ENCODE assay signal across 9 cellular contexts in the genomic region with DNA sequence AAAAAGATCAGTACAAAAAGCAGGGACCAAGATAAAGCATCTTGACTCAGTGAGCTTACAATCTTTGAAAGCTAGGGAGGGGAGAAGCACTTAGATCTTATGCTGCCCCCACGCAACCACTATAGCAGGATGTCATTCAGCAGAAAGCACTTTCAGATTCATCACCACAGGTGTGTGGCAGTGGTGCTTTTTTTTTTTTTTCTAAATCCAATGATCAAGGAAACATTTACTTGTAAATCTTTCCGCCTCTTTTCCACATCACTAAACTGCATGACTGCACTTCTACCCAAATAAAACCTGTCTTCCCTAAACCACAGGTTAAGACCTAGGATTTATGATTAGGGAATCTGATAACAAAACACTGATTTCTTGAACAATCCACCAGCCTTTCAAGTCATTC.
DNase-seq lines count a peak whose midpoint lies in the region; ATAC-seq and TF ChIP-seq lines count a peak whose summit lies in the region.
"Had no signal": no experiment of that assay in that cellular context is flagged by ENCODE, and none has a peak within 500 bp of the region (broad histone marks: within the 10 kb centered on the region; RNA-seq: fewer than 3 reads in every experiment).

No MANE protein-coding gene starts in this region.

- POLR2A ChIA-PET in HEK293T (lab: Yijun Ruan, JAX), result no interaction called here
- POLR2A ChIA-PET in naive thymus-derived CD8-positive, alpha-beta T cell (lab: Charles Lee), result interaction anchor here (0.7 kb wide), 1 partner anchor 40 kb away, joined by 4 read pairs; no protein-coding TSS in a partner anchor

- CTCF ChIA-PET in HEK293T (lab: Yijun Ruan, JAX), result no interaction called here

- no peaks in the 10 kb centered on the region for H3K9me3 Mint-ChIP-seq in naive thymus-derived CD8-positive, alpha-beta T cell

- ATAC-seq in naive thymus-derived CD8-positive, alpha-beta T cell, result peak; percentile 96 to 100
- ATAC-seq: heart left ventricle had no signal

- peaks cover 8 to 36% (median 27%) of the 10 kb centered on the region in 4 donors for H3K4me1 Mint-ChIP-seq in naive thymus-derived CD8-positive, alpha-beta T cell

- peak overlapping the region; percentile 31; the same call in 1 of the 2 replicates for H3K4me3 ChIP-seq in GM08714 (ENCODE audit: low read length)
- H3K4me3 ChIP-seq: heart left ventricle had no signal

- H3K4me3 Mint-ChIP-seq in naive thymus-derived CD8-positive, alpha-beta T cell, result no peak overlapping the region

- H3K36me3 Mint-ChIP-seq in naive thymus-derived CD8-positive, alpha-beta T cell, result no peaks in the 10 kb centered on the region

- DNase-seq in HEK293T (ENCODE audit: extremely low spot score) (no peak), DMS53 treated with DMSO at 0.1 percent for 48 hours (lab: John Stamatoyannopoulos, UW; ENCODE audit: unreplicated experiment) (no peak), KG1 (lab: John Stamatoyannopoulos, UW) (no peak), DMS153 (lab: John Stamatoyannopoulos, UW) (no peak), CD1c-positive myeloid dendritic cell (ENCODE audit: extremely low spot score) (no peak)
- peak; percentile 37 to 54 for DNase-seq in activated CD4-positive, alpha-beta T cell treated with anti-CD3 and anti-CD28 coated beads, Interleukin-2, amount 50 U/mL, for 48 hours
- peak in 9 of 10 donors; percentile 7 to 75 (median 43) for DNase-seq in naive thymus-derived CD8-positive, alpha-beta T cell
- DNase-seq: heart left ventricle had no signal

- no peaks in the 10 kb centered on the region for H3K27me3 Mint-ChIP-seq in naive thymus-derived CD8-positive, alpha-beta T cell

- H3K27ac Mint-ChIP-seq in naive thymus-derived CD8-positive, alpha-beta T cell, result peak overlapping the region in 8 of 10 donors; percentile 4 to 61 (median 54)

TF ChIP-seq in HEK293T, 16 proteins besides CTCF, POLR2A, EP300 and RAD21:
- 0 out of 2 replicates have a peak, but pooled peaks have one; percentile 19 for TF ChIP-seq ZNF384 (IDR thresholded peaks at IDR 0.05)
- TF ChIP-seq BHLHE40 (IDR thresholded peaks at IDR 0.05; ENCODE audit: borderline replicate concordance), result no peak
- no peak for TF ChIP-seq TARDBP (IDR thresholded peaks at IDR 0.05)
- 0 out of 2 replicates have a peak, but pooled peaks have one; percentile 6 for TF ChIP-seq PKNOX1 (IDR thresholded peaks at IDR 0.05)

Comparison
In these comparisons a context has a peak if more than half of its experiments do, and no peak if none do; other contexts are left out.
1. DNase-seq: peak in activated CD4-positive, alpha-beta T cell treated with anti-CD3 and anti-CD28 coated beads, Interleukin-2, amount 50 U/mL, for 48 hours (2 of 2) and naive thymus-derived CD8-positive, alpha-beta T cell (9 of 10); none in HEK293T (single experiment), DMS53 treated with DMSO at 0.1 percent for 48 hours (single experiment), KG1 (single experiment), DMS153 (single experiment) and CD1c-positive myeloid dendritic cell (single experiment).